In genomic region chr6:37172991-37173572, GRCh38 we compare ENCODE assay signal across 7 cellular contexts. TPM values are rescaled to one million over a fixed set of nuclear protein-coding genes. Genes with fewer than 3 reads are reported as not detected.
DNase-seq lines count a peak whose midpoint lies in the region; ATAC-seq and TF ChIP-seq lines count a peak whose summit lies in the region.

No MANE protein-coding gene starts in this region.

- no peak for TF ChIP-seq EP300 in stomach (IDR thresholded peaks at IDR 0.05)

- peaks cover 3% of the 10 kb centered on the region for H3K27me3 Mint-ChIP-seq in activated CD8-positive, alpha-beta T cell treated with anti-CD3 and anti-CD28 coated beads, Interleukin-2, amount 10 ng/mL, durations not matched to agents 7 days and 5 days (ENCODE audit: low read depth)
- no peaks in the 10 kb centered on the region for H3K27me3 Mint-ChIP-seq in chondrocyte (ENCODE audit: low read depth)

- no peak overlapping the region for H2BK5ac ChIP-seq in IMR-90 (ENCODE audit: low read depth, low read length, poor library complexity, severe bottlenecking)

- H2BK15ac ChIP-seq in IMR-90 (ENCODE audit: low read depth, low read length): no peak overlapping the region

- intact Hi-C loops in IMR-90 (cut with micrococcal nuclease) (loop anchor here (1.0 kb wide), 6 partner anchors 37 to 155 kb away; no protein-coding TSS in a partner anchor), stomach (cut with DNase I; ENCODE audit: low total_unique reads) (loop anchor here (2.0 kb wide), 1 partner anchor 122 kb away; no protein-coding TSS in a partner anchor)

- H3K9me3 ChIP-seq in IMR-90 (ENCODE audit: control insufficient read depth, insufficient read depth, low read length) (no peaks in the 10 kb centered on the region), iPS-18c (ENCODE audit: control insufficient read depth, insufficient read depth, low read length) (no peaks in the 10 kb centered on the region), stomach (no peaks in the 10 kb centered on the region)

- no peak overlapping the region for H2BK120ac ChIP-seq in IMR-90 (ENCODE audit: low read depth, low read length)

- no peaks in the 10 kb centered on the region; the same call in 1 of the 2 replicates for H3K9me1 ChIP-seq in IMR-90 (ENCODE audit: insufficient read depth, low read length)

- H2AFZ ChIP-seq in IMR-90 (replicated peaks; ENCODE audit: low read length, poor library complexity): no peak overlapping the region

- H3K4me1 ChIP-seq in IMR-90 (ENCODE audit: control insufficient read depth, insufficient read depth, low read length) (peaks cover 7% of the 10 kb centered on the region), stomach (peaks cover 14 to 67% (median 45%) of the 10 kb centered on the region in 4 donors)

- H3K27me3 ChIP-seq in IMR-90 (ENCODE audit: control insufficient read depth, insufficient read depth, low read length): no peaks in the 10 kb centered on the region
- H3K27me3 ChIP-seq in stomach: no peaks in the 10 kb centered on the region

- dilution Hi-C loops in IMR-90 (cut with HindIII; ENCODE audit: low sequenced_read_pairs, unreplicated experiment): no loop called here

- no peak overlapping the region for H3K4me3 ChIP-seq in IMR-90 (ENCODE audit: insufficient read depth, low read depth, low read length)
- peak overlapping the region; percentile 11; the same call in 1 of the 2 replicates for H3K4me3 ChIP-seq in iPS-18c (ENCODE audit: insufficient read depth, low read depth, low read length)
- H3K4me3 ChIP-seq in stomach: peak overlapping the region; percentile 83 to 96 (median 92)

- no peak overlapping the region for H2AK5ac ChIP-seq in IMR-90 (ENCODE audit: low read depth, low read length)

- no peak for TF ChIP-seq POLR2A in IMR-90 (IDR thresholded peaks at IDR 0.05; ENCODE audit: low read depth, low read length)
- no peak for TF ChIP-seq POLR2A in stomach (IDR thresholded peaks at IDR 0.05)

- in situ Hi-C loops in IMR-90 (cut with MboI; ENCODE audit: low sequenced_read_pairs): loop anchor here (5.0 kb wide), 1 partner anchor 121 kb away; no protein-coding TSS in a partner anchor

- H3K9me3 Mint-ChIP-seq in activated CD8-positive, alpha-beta T cell treated with anti-CD3 and anti-CD28 coated beads, Interleukin-2, amount 10 ng/mL, durations not matched to agents 7 days and 5 days (ENCODE audit: insufficient read depth): no peaks in the 10 kb centered on the region
- no peaks in the 10 kb centered on the region for H3K9me3 Mint-ChIP-seq in chondrocyte (ENCODE audit: low read depth)

- peaks cover 16 to 38% of the 10 kb centered on the region in 2 experiments for H3K79me1 ChIP-seq in IMR-90 (ENCODE audit: low read depth in 1 of 2, low read length in 2 of 2)

- no peak for DNase-seq in IMR-90
- DNase-seq in activated CD8-positive, alpha-beta T cell treated with anti-CD3 and anti-CD28 coated beads, Interleukin-2, amount 10 ng/mL, durations not matched to agents 7 days and 5 days: no peak
- DNase-seq in stomach: no peak
- DNase-seq in NCI-H446 treated with DMSO at 0.1 percent for 48 hours (lab: John Stamatoyannopoulos, UW): no peak
- DNase-seq in chondrocyte (ENCODE audit: low spot score): no peak

- H3K36me3 ChIP-seq in IMR-90 (ENCODE audit: control insufficient read depth, insufficient read depth, low read length) (peaks cover 37% of the 10 kb centered on the region), stomach (peaks cover 31 to 40% (median 38%) of the 10 kb centered on the region in 4 donors)

- peaks cover 58% of the 10 kb centered on the region for H3K4me1 Mint-ChIP-seq in activated CD8-positive, alpha-beta T cell treated with anti-CD3 and anti-CD28 coated beads, Interleukin-2, amount 10 ng/mL, durations not matched to agents 7 days and 5 days (ENCODE audit: low read depth)
- H3K4me1 Mint-ChIP-seq in chondrocyte (ENCODE audit: low read depth): peaks cover 41% of the 10 kb centered on the region

- no peak overlapping the region for H3K4ac ChIP-seq in IMR-90 (ENCODE audit: low read depth, low read length)

- H4K8ac ChIP-seq in IMR-90 (ENCODE audit: low read depth in 2 of 2, low read length in 2 of 2): no peak overlapping the region

- ATAC-seq in IMR-90 (ENCODE audit: low read depth) (no peak), HG02884 (IDR thresholded peaks at IDR 0.05; ENCODE audit: unreplicated experiment) (no peak)
- ATAC-seq in activated CD8-positive, alpha-beta T cell treated with anti-CD3 and anti-CD28 coated beads, Interleukin-2, amount 10 ng/mL, durations not matched to agents 7 days and 5 days: no peak

- 93% methylated on average over 4 of the region's 7 CpGs; no CpG with 5 or more reads in 1 of the 2 experiments for WGBS in IMR-90 (ENCODE audit: extremely low coverage in 2 of 2, insufficient read length in 1 of 2), 2 experiments
- WGBS in stomach, 5 donors: 80 to 89% (median 88%) methylated on average over 7 of the region's 7 CpGs

- POLR2A ChIA-PET in IMR-90 (lab: Charles Lee; ENCODE audit: unreplicated experiment): no interaction called here
- POLR2A ChIA-PET in activated CD8-positive, alpha-beta T cell treated with anti-CD3 and anti-CD28 coated beads, Interleukin-2, amount 10 ng/mL, durations not matched to agents 7 days and 5 days (lab: Charles Lee): interaction anchor here (0.8 to 11.4 kb wide), 8 partner anchors 9 to 148 kb away, joined by 3 to 574 read pairs (median 101); no protein-coding TSS in a partner anchor

- no peak overlapping the region for H2AK9ac ChIP-seq in IMR-90 (replicated peaks; ENCODE audit: low read depth, low read length, poor library complexity)

- no peak for TF ChIP-seq RAD21 in IMR-90 (IDR thresholded peaks at IDR 0.05; ENCODE audit: low read length)

- H3K23ac ChIP-seq in IMR-90 (ENCODE audit: low read depth, low read length): no peak overlapping the region

- no peak overlapping the region for H4K91ac ChIP-seq in IMR-90 (ENCODE audit: insufficient read depth, low read depth, low read length)

- peak overlapping the region; percentile 100 for H3K4me3 Mint-ChIP-seq in activated CD8-positive, alpha-beta T cell treated with anti-CD3 and anti-CD28 coated beads, Interleukin-2, amount 10 ng/mL, durations not matched to agents 7 days and 5 days
- no peak overlapping the region for H3K4me3 Mint-ChIP-seq in chondrocyte (ENCODE audit: unreplicated experiment)

- H4K20me1 ChIP-seq in IMR-90 (ENCODE audit: insufficient read depth, low read length): peaks cover 43% of the 10 kb centered on the region

- H3K27ac ChIP-seq in IMR-90 (ENCODE audit: insufficient read depth, low read length) (no peak overlapping the region), stomach (peak overlapping the region in 4 of 5 donors; percentile 94 to 99 (median 96))

- H3K14ac ChIP-seq in IMR-90 (replicated peaks; ENCODE audit: low read depth, low read length): no peak overlapping the region

- no peak for TF ChIP-seq CTCF in IMR-90 (conservative IDR thresholded peaks at IDR 0.05; ENCODE audit: low read depth, low read length)
- TF ChIP-seq CTCF in stomach (IDR thresholded peaks at IDR 0.05): no peak
- no peak for TF ChIP-seq CTCF in chondrocyte (IDR thresholded peaks at IDR 0.05)

- H3K9ac ChIP-seq in IMR-90 (ENCODE audit: low read depth, low read length): no peak overlapping the region

- BruUV-seq in IMR-90 (replicated peaks; lab: Mats Ljungman, UMichigan): no TSS peak

- no peak overlapping the region for H4K5ac ChIP-seq in IMR-90 (ENCODE audit: low read depth, low read length)

- CTCF ChIA-PET in IMR-90 (lab: Yijun Ruan, JAX): interaction anchor here (0.6 to 4.0 kb wide), 10 partner anchors 32 to 255 kb away, joined by 3 to 20 read pairs (median 5); no protein-coding TSS in a partner anchor
- CTCF ChIA-PET in activated CD8-positive, alpha-beta T cell treated with anti-CD3 and anti-CD28 coated beads, Interleukin-2, amount 10 ng/mL, durations not matched to agents 7 days and 5 days (lab: Charles Lee): interaction anchor here (0.9 to 18.8 kb wide), 13 partner anchors 9 to 288 kb away, joined by 3 to 584 read pairs (median 10); partner anchors contain the start of gene C6orf89

- H3K36me3 Mint-ChIP-seq in activated CD8-positive, alpha-beta T cell treated with anti-CD3 and anti-CD28 coated beads, Interleukin-2, amount 10 ng/mL, durations not matched to agents 7 days and 5 days (ENCODE audit: low read depth): peaks cover 76% of the 10 kb centered on the region
- H3K36me3 Mint-ChIP-seq in chondrocyte (ENCODE audit: low read depth): peaks cover 20% of the 10 kb centered on the region

- H3K27ac Mint-ChIP-seq in activated CD8-positive, alpha-beta T cell treated with anti-CD3 and anti-CD28 coated beads, Interleukin-2, amount 10 ng/mL, durations not matched to agents 7 days and 5 days: peak overlapping the region; percentile 99
- H3K27ac Mint-ChIP-seq in chondrocyte (ENCODE audit: unreplicated experiment): no peak overlapping the region

- no peak overlapping the region for H3K56ac ChIP-seq in IMR-90 (ENCODE audit: extremely low read depth, insufficient read depth, low read length)

- H2BK20ac ChIP-seq in IMR-90 (ENCODE audit: low read depth, low read length): no peak overlapping the region

- no peak overlapping the region for H3K18ac ChIP-seq in IMR-90 (ENCODE audit: low read depth, low read length)

- H3K4me2 ChIP-seq in IMR-90 (ENCODE audit: low read depth, low read length): peak overlapping the region; percentile 75; the same call in 1 of the 2 replicates

TF ChIP-seq in IMR-90, 13 proteins besides CTCF, POLR2A, EP300 and RAD21 (continues in another document):
- TF ChIP-seq CHD1 (IDR thresholded peaks at IDR 0.05; ENCODE audit: low read depth, low read length): no peak
- no peak for TF ChIP-seq NFE2L2 (IDR thresholded peaks at IDR 0.05; ENCODE audit: low read depth, low read length)
- TF ChIP-seq RFX5 (IDR thresholded peaks at IDR 0.05; ENCODE audit: low read depth, low read length): no peak
- TF ChIP-seq BHLHE40 (IDR thresholded peaks at IDR 0.05; ENCODE audit: low read depth, low read length): no peak
- no peak for TF ChIP-seq CEBPB (IDR thresholded peaks at IDR 0.05; ENCODE audit: low read depth, low read length)
- TF ChIP-seq FOS (IDR thresholded peaks at IDR 0.05; ENCODE audit: low read depth, low read length): no peak
- no peak for TF ChIP-seq MAZ (IDR thresholded peaks at IDR 0.05; ENCODE audit: borderline replicate concordance, low read depth, low read length)

RNA-seq across cellular contexts. Expression of gene PIM1, which starts 3.1 kb away (rescaled TPM):
- total RNA-seq in IMR-90 (2012; rRNA removed): 6.1 and 7.2 TPM in 2 replicates
- polyA plus RNA-seq in IMR-90 (2012; rRNA removed): 12.8 and 18.5 TPM in 2 replicates
- 12.2 and 21.8 TPM in 2 replicates for polyA plus RNA-seq in IMR-90 (2012; cell fraction: cytosol; rRNA removed)
- 50.1 and 73.1 TPM in 2 replicates for polyA plus RNA-seq in IMR-90 (2012; cell fraction: nucleus; rRNA removed; ENCODE audit: low replicate concordance)
- total RNA-seq in activated CD8-positive, alpha-beta T cell treated with anti-CD3 and anti-CD28 coated beads, Interleukin-2, amount 10 ng/mL, durations not matched to agents 7 days and 5 days: 100 to 1,000 TPM; 432 to 449 TPM
- total RNA-seq in stomach: 10 to 100 TPM in 4 of 5 donors, 1 to 10 TPM in 1; 9.8 to 52.9 (median 16.9) TPM
- polyA plus RNA-seq in stomach: 10 to 100 TPM; 19.9 to 59.1 (median 25.5) TPM
- total RNA-seq in chondrocyte: 11.3 to 15.1 TPM (median 13.0 TPM) in 3 replicates

Comparison
In these comparisons a context has a peak if more than half of its experiments do, and no peak if none do; other contexts are left out.
1. RNA of gene PIM1, which starts 3.1 kb away (total RNA-seq): 432 to 449 TPM in activated CD8-positive, alpha-beta T cell treated with anti-CD3 and anti-CD28 coated beads, Interleukin-2, amount 10 ng/mL, durations not matched to agents 7 days and 5 days; 9.8 to 52.9 TPM in stomach, 11.3 to 15.1 TPM in chondrocyte and 6.1 to 7.2 TPM in IMR-90; every median in the first group is over 4 times any median in the second.